ENCODE assay signal across 1 cellular context in genomic region chr6:95599691-95600090, GRCh38.
TF ChIP-seq lines count a peak whose summit lies in the region.

No MANE protein-coding gene starts in this region.

TF ChIP-seq in HepG2, 621 proteins besides CTCF, POLR2A, EP300 and RAD21 (continued from another document):
- TF ChIP-seq, protein P1, sequence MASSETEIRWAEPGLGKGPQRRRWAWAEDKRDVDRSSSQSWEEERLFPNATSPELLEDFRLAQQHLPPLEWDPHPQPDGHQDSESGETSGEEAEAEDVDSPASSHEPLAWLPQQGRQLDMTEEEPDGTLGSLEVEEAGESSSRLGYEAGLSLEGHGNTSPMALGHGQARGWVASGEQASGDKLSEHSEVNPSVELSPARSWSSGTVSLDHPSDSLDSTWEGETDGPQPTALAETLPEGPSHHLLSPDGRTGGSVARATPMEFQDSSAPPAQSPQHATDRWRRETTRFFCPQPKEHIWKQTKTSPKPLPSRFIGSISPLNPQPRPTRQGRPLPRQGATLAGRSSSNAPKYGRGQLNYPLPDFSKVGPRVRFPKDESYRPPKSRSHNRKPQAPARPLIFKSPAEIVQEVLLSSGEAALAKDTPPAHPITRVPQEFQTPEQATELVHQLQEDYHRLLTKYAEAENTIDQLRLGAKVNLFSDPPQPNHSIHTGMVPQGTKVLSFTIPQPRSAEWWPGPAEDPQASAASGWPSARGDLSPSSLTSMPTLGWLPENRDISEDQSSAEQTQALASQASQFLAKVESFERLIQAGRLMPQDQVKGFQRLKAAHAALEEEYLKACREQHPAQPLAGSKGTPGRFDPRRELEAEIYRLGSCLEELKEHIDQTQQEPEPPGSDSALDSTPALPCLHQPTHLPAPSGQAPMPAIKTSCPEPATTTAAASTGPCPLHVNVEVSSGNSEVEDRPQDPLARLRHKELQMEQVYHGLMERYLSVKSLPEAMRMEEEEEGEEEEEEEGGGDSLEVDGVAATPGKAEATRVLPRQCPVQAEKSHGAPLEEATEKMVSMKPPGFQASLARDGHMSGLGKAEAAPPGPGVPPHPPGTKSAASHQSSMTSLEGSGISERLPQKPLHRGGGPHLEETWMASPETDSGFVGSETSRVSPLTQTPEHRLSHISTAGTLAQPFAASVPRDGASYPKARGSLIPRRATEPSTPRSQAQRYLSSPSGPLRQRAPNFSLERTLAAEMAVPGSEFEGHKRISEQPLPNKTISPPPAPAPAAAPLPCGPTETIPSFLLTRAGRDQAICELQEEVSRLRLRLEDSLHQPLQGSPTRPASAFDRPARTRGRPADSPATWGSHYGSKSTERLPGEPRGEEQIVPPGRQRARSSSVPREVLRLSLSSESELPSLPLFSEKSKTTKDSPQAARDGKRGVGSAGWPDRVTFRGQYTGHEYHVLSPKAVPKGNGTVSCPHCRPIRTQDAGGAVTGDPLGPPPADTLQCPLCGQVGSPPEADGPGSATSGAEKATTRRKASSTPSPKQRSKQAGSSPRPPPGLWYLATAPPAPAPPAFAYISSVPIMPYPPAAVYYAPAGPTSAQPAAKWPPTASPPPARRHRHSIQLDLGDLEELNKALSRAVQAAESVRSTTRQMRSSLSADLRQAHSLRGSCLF (CRISPR knock-in tag; IDR thresholded peaks at IDR 0.05; ENCODE audit: borderline replicate concordance), result no peak
- no peak for TF ChIP-seq TFE3 (CRISPR knock-in tag; IDR thresholded peaks at IDR 0.05)
